ENCODE assay signal across 20 cellular contexts in genomic region chr7:33730958-33731357, GRCh38.
"Had no signal": no experiment of that assay in that cellular context is flagged by ENCODE, and none has a peak within 500 bp of the region (broad histone marks: within the 10 kb centered on the region; RNA-seq: fewer than 3 reads in every experiment).

No MANE protein-coding gene starts in this region.

- FAIRE-seq: endometrium, frontal cortex had no signal

- H3K27me3 Mint-ChIP-seq: stimulated activated naive B cell treated with anti-CD40 and anti-IgM and Interleukin-4, amounts not matched to agents 10 μg/mL and 1 μg/mL and 100 μg/mL, for 72 hours; stimulated activated naive CD8-positive, alpha-beta T cell treated with anti-CD3 and anti-CD28 coated beads, Interleukin-15, amount 100 ng/mL, for 72 hours had no signal

- H3K4me1 ChIP-seq: testis, tibial nerve had no signal

- ATAC-seq: esophagus mucosa; heart left ventricle; left colon; left ventricle myocardium superior; natural killer cell; stimulated activated naive B cell treated with anti-CD40 and anti-IgM and Interleukin-4, amounts not matched to agents 10 μg/mL and 1 μg/mL and 100 μg/mL, for 72 hours; stimulated activated naive CD8-positive, alpha-beta T cell treated with anti-CD3 and anti-CD28 coated beads, Interleukin-15, amount 100 ng/mL, for 72 hours had no signal

- H3K4me3 Mint-ChIP-seq: natural killer cell; stimulated activated naive B cell treated with anti-CD40 and anti-IgM and Interleukin-4, amounts not matched to agents 10 μg/mL and 1 μg/mL and 100 μg/mL, for 72 hours; stimulated activated naive CD8-positive, alpha-beta T cell treated with anti-CD3 and anti-CD28 coated beads, Interleukin-15, amount 100 ng/mL, for 72 hours had no signal

- H3K27ac ChIP-seq: dorsolateral prefrontal cortex, heart left ventricle, sigmoid colon, skin epidermis, testis, tibial nerve had no signal

- H3K36me3 ChIP-seq: heart left ventricle, sigmoid colon had no signal

- H3K4me3 ChIP-seq: dorsolateral prefrontal cortex, heart left ventricle, sigmoid colon, skin epidermis, testis, tibial nerve had no signal

- H3K9me3 ChIP-seq: heart left ventricle, sigmoid colon, testis, tibial nerve had no signal

- H3K27ac Mint-ChIP-seq: stimulated activated naive B cell treated with anti-CD40 and anti-IgM and Interleukin-4, amounts not matched to agents 10 μg/mL and 1 μg/mL and 100 μg/mL, for 72 hours had no signal

- H3K27me3 ChIP-seq: dorsolateral prefrontal cortex, heart left ventricle, sigmoid colon, testis, tibial nerve had no signal

- DNase-seq: cortex of kidney; dorsolateral prefrontal cortex; effector CD8-positive, alpha-beta T cell; heart left ventricle; hippocampal formation; left colon; left ventricle myocardium superior; natural killer cell; posterior cingulate gyrus; sigmoid colon; stimulated activated CD4-positive, alpha-beta T cell treated with anti-CD3 and anti-CD28 coated beads, Interleukin-2, amount 100 ng/mL, for 24 hours; stimulated activated CD4-positive, alpha-beta T cell treated with anti-CD3 and anti-CD28 coated beads, Interleukin-4, amount 100 ng/mL, for 4 hours; stimulated activated naive B cell treated with anti-CD40 and anti-IgM and Interleukin-4, amounts not matched to agents 10 μg/mL and 1 μg/mL and 100 μg/mL, for 72 hours; stimulated activated naive CD8-positive, alpha-beta T cell treated with anti-CD3 and anti-CD28 coated beads, Interleukin-15, amount 100 ng/mL, for 72 hours; testis had no signal

- H3K36me3 Mint-ChIP-seq: natural killer cell had no signal

- H3K4me1 Mint-ChIP-seq: stimulated activated naive B cell treated with anti-CD40 and anti-IgM and Interleukin-4, amounts not matched to agents 10 μg/mL and 1 μg/mL and 100 μg/mL, for 72 hours; stimulated activated naive CD8-positive, alpha-beta T cell treated with anti-CD3 and anti-CD28 coated beads, Interleukin-15, amount 100 ng/mL, for 72 hours had no signal
